In genomic region chr1:230125633-230126528, GRCh38 we compare ENCODE assay signal across 9 cellular contexts. TPM values are rescaled to one million over a fixed set of nuclear protein-coding genes. Genes with fewer than 3 reads are reported as not detected.
DNase-seq lines count a peak whose midpoint lies in the region; ATAC-seq and TF ChIP-seq lines count a peak whose summit lies in the region.
"Had no signal": no experiment of that assay in that cellular context is flagged by ENCODE, and none has a peak within 500 bp of the region (broad histone marks: within the 10 kb centered on the region; RNA-seq: fewer than 3 reads in every experiment).

No MANE protein-coding gene starts in this region.

- no peaks in the 10 kb centered on the region for H3K9me3 ChIP-seq in CD8-positive, alpha-beta T cell (ENCODE audit: low read length)
- H3K9me3 ChIP-seq in Loucy (ENCODE audit: insufficient read depth, low read depth, low read length): no peaks in the 10 kb centered on the region
- H3K9me3 ChIP-seq in adipocyte (ENCODE audit: control insufficient read depth, low read length): no peaks in the 10 kb centered on the region

- TF ChIP-seq CTCF in CD8-positive, alpha-beta T cell (IDR thresholded peaks at IDR 0.05): no peak
- TF ChIP-seq CTCF in Loucy (conservative IDR thresholded peaks at IDR 0.05; ENCODE audit: low read length) (no peak), nephron (IDR thresholded peaks at IDR 0.05; ENCODE audit: unreplicated experiment in 3 of 3) (no peak)

- no peak for ATAC-seq in CD8-positive, alpha-beta T cell

- no peak overlapping the region for H2AFZ ChIP-seq in Loucy (ENCODE audit: low read length)

- H3K27ac Mint-ChIP-seq in CD8-positive, alpha-beta T cell: peak overlapping the region; percentile 75
- peak overlapping the region; percentile 51 to 65 (median 60) for H3K27ac Mint-ChIP-seq in nephron

- CTCF ChIA-PET in CD8-positive, alpha-beta T cell (lab: Charles Lee): interaction anchor here (1.4 kb wide), 1 partner anchor 8 kb away, joined by 4 read pairs; no protein-coding TSS in a partner anchor

- peaks cover 72% of the 10 kb centered on the region for H4K20me1 ChIP-seq in Loucy (ENCODE audit: insufficient read depth, low read length, poor library complexity, severe bottlenecking)

- no peaks in the 10 kb centered on the region for H3K27me3 Mint-ChIP-seq in CD8-positive, alpha-beta T cell (ENCODE audit: low read depth)
- no peaks in the 10 kb centered on the region for H3K27me3 Mint-ChIP-seq in nephron (ENCODE audit: low read depth)

- no peaks in the 10 kb centered on the region for H3K27me3 ChIP-seq in CD8-positive, alpha-beta T cell (ENCODE audit: insufficient read depth, low read length)
- H3K27me3 ChIP-seq in Loucy (ENCODE audit: insufficient read depth, low read length, poor library complexity, severe bottlenecking) (no peaks in the 10 kb centered on the region), adipocyte (replicated peaks; ENCODE audit: control insufficient read depth, insufficient read depth, low read length) (no peaks in the 10 kb centered on the region)

- in situ Hi-C loops in KBM-7 (cut with MboI; ENCODE audit: low pct_unique_long_range_greater_than_20kb, low sequenced_read_pairs): no loop called here

- H3K4me1 ChIP-seq in CD8-positive, alpha-beta T cell (ENCODE audit: insufficient read depth, low read length): peaks cover 38% of the 10 kb centered on the region
- H3K4me1 ChIP-seq in Loucy (ENCODE audit: insufficient read depth, low read length, poor library complexity, severe bottlenecking) (peaks cover 47% of the 10 kb centered on the region), adipocyte (ENCODE audit: control insufficient read depth, insufficient read depth, low read length) (peaks cover 55% of the 10 kb centered on the region)

- intact Hi-C loops in CD8-positive, alpha-beta T cell (cut with DNase I, micrococcal nuclease): loop anchor here in 1 of 2 experiments (2.0 kb wide), 1 partner anchor 61 kb away; no protein-coding TSS in a partner anchor

- H3K36me3 Mint-ChIP-seq in CD8-positive, alpha-beta T cell: peaks cover 6% of the 10 kb centered on the region
- peaks cover 2% of the 10 kb centered on the region for H3K36me3 Mint-ChIP-seq in nephron (ENCODE audit: low read depth)

- H3K4me3 ChIP-seq in CD8-positive, alpha-beta T cell (ENCODE audit: low read depth, low read length): no peak overlapping the region
- H3K4me3 ChIP-seq in Loucy (ENCODE audit: low read length, poor library complexity, severe bottlenecking) (no peak overlapping the region), adipocyte (ENCODE audit: low read length) (no peak overlapping the region)

- H3K4me1 Mint-ChIP-seq in CD8-positive, alpha-beta T cell (ENCODE audit: low read depth): peaks cover 64% of the 10 kb centered on the region
- H3K4me1 Mint-ChIP-seq in nephron: peaks cover 84% of the 10 kb centered on the region

- POLR2A ChIA-PET in CD8-positive, alpha-beta T cell (lab: Charles Lee): no interaction called here

- no peaks in the 10 kb centered on the region for H3K9me3 Mint-ChIP-seq in CD8-positive, alpha-beta T cell
- H3K9me3 Mint-ChIP-seq in nephron: no peaks in the 10 kb centered on the region

- peak overlapping the region; percentile 47 for H3K9ac ChIP-seq in Loucy (ENCODE audit: low read depth, low read length, poor library complexity, severe bottlenecking)
- no peak overlapping the region for H3K9ac ChIP-seq in adipocyte (ENCODE audit: low read length)

- H3K27ac ChIP-seq in CD8-positive, alpha-beta T cell (ENCODE audit: low read depth, low read length): no peak overlapping the region

- H3F3A ChIP-seq in Loucy (ENCODE audit: low read depth): no peaks in the 10 kb centered on the region

- DNase-seq in CD8-positive, alpha-beta T cell: no peak
- DNase-seq in adipocyte (ENCODE audit: low read depth) (peak; percentile 63), ureter (ENCODE audit: low spot score) (no peak), H4 (ENCODE audit: low spot score) (no peak), KBM-7 (no peak), HPDE6-E6E7 (ENCODE audit: extremely low spot score) (no peak)
- DNase-seq: NCI-H510A had no signal

- no peaks in the 10 kb centered on the region for H3K9me2 ChIP-seq in Loucy (replicated peaks; ENCODE audit: low read depth, low read length)

- peaks cover 99% of the 10 kb centered on the region for H3K79me2 ChIP-seq in Loucy (ENCODE audit: insufficient read depth, low read length)

- no peaks in the 10 kb centered on the region for H3K36me3 ChIP-seq in CD8-positive, alpha-beta T cell (ENCODE audit: insufficient read depth, low read length)
- H3K36me3 ChIP-seq in Loucy (ENCODE audit: insufficient read depth, low read length) (peaks cover 32% of the 10 kb centered on the region; the same call in 1 of the 2 replicates), adipocyte (ENCODE audit: control insufficient read depth, insufficient read depth, low read length, severe bottlenecking) (no peaks in the 10 kb centered on the region)

- H3K4me2 ChIP-seq in Loucy (ENCODE audit: low read depth, low read length, poor library complexity, severe bottlenecking): no peak overlapping the region

- H3K4me3 Mint-ChIP-seq in CD8-positive, alpha-beta T cell: peak overlapping the region; percentile 8
- H3K4me3 Mint-ChIP-seq in nephron: peak overlapping the region in 1 of 3 experiments; percentile 1

RNA-seq across cellular contexts. Expression of gene GALNT2, which starts 58.8 kb away (rescaled TPM):
- total RNA-seq in CD8-positive, alpha-beta T cell: 10 to 100 TPM; 13.6 to 15.4 TPM
- total RNA-seq in ureter: 67.9 TPM
- total RNA-seq in H4 (2014; rRNA removed; shearing (Covaris generic)): 40.9 and 50.4 TPM in 2 replicates
